Comparison of ENCODE assay signal across 1 cellular context in the genomic region with DNA sequence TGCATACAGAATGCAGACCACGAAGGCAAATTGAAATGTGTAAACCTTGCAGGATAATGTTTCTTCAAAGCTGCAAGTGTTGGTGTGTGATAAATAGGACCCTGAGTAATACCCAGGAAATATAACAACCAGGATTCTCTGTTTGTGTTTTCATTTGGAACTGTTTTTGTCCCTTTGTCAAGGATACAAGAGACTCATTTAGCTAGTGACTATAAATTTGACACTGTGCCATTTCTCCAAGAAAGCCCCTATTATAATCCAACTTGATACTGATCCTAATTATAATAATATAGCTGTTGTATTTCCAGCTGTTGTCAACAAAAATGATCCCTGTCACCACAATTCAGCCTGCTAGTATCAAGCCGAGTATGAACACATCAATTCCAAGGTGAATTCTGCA.
TF ChIP-seq lines count a peak whose summit lies in the region.

No MANE protein-coding gene starts in this region.

TF ChIP-seq in H1, 55 proteins besides CTCF, POLR2A, EP300 and RAD21 (continued from another document):
- TF ChIP-seq, protein P1, sequence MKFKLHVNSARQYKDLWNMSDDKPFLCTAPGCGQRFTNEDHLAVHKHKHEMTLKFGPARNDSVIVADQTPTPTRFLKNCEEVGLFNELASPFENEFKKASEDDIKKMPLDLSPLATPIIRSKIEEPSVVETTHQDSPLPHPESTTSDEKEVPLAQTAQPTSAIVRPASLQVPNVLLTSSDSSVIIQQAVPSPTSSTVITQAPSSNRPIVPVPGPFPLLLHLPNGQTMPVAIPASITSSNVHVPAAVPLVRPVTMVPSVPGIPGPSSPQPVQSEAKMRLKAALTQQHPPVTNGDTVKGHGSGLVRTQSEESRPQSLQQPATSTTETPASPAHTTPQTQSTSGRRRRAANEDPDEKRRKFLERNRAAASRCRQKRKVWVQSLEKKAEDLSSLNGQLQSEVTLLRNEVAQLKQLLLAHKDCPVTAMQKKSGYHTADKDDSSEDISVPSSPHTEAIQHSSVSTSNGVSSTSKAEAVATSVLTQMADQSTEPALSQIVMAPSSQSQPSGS (IDR thresholded peaks at IDR 0.05; ENCODE audit: low read length), result no peak
- no peak for TF ChIP-seq BCL11A (IDR thresholded peaks at IDR 0.05; ENCODE audit: low read depth in 2 of 2, low read length in 2 of 2)
- TF ChIP-seq SP2 (IDR thresholded peaks at IDR 0.05; ENCODE audit: low read length), result no peak
- TF ChIP-seq TAF7 (optimal IDR thresholded peaks at IDR 0.05; ENCODE audit: borderline replicate concordance, low read depth, low read length), result no peak
- TF ChIP-seq EZH2 (IDR thresholded peaks at IDR 0.05; ENCODE audit: low read depth, low read length, severe bottlenecking), result no peak
- no peak for TF ChIP-seq MAFK (IDR thresholded peaks at IDR 0.05; ENCODE audit: low read depth, low read length)
- no peak for TF ChIP-seq ASH2L (IDR thresholded peaks at IDR 0.05; ENCODE audit: low read length)
- no peak for TF ChIP-seq SUZ12 (IDR thresholded peaks at IDR 0.05; ENCODE audit: low read length)
- no peak for TF ChIP-seq CBX8 (IDR thresholded peaks at IDR 0.05; ENCODE audit: borderline replicate concordance, low read depth, low read length)
- no peak for TF ChIP-seq EGR1 (IDR thresholded peaks at IDR 0.05; ENCODE audit: borderline replicate concordance, low read depth, low read length)
- TF ChIP-seq FOSL1 (IDR thresholded peaks at IDR 0.05; ENCODE audit: insufficient read depth, low read depth, low read length), result no peak
- TF ChIP-seq NANOG (IDR thresholded peaks at IDR 0.05; ENCODE audit: insufficient read depth, low read depth, low read length, poor library complexity, severe bottlenecking), result no peak
- no peak for TF ChIP-seq CREB1 (IDR thresholded peaks at IDR 0.05)
- TF ChIP-seq YY1 (IDR thresholded peaks at IDR 0.05; ENCODE audit: low read depth, low read length), result no peak
- TF ChIP-seq GABPA (IDR thresholded peaks at IDR 0.05; ENCODE audit: borderline replicate concordance, insufficient read depth, low read length), result no peak
- no peak for TF ChIP-seq CTBP2 (IDR thresholded peaks at IDR 0.05; ENCODE audit: borderline replicate concordance, insufficient read depth, insufficient read length, low read length)
